In the genomic region with DNA sequence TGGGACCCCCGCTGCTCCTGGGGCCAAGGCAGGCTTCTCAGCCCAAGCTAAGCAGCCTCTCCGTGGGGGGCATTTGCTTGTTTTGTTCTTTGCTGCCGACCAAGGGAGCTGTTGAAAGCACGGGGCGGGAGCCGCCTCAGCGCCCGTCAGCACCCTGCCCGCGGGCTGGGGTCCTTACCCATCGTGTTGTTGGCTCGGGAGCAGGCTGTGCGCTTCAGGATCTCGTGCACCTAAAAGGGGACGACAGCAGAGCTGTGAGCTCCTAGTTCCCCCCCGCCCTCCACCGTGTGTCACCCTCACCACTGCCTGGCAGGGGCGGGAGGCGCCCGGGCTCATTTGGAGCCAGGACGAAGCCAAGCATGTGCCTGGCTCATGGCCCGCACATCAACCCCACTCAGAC, we compare ENCODE assay signal across 1 cellular context.
TF ChIP-seq lines count a peak whose summit lies in the region.

No MANE protein-coding gene starts in this region.

TF ChIP-seq in WTC11, 78 proteins besides CTCF, POLR2A, EP300 and RAD21 (continued from another document):
- TF ChIP-seq, protein P1, sequence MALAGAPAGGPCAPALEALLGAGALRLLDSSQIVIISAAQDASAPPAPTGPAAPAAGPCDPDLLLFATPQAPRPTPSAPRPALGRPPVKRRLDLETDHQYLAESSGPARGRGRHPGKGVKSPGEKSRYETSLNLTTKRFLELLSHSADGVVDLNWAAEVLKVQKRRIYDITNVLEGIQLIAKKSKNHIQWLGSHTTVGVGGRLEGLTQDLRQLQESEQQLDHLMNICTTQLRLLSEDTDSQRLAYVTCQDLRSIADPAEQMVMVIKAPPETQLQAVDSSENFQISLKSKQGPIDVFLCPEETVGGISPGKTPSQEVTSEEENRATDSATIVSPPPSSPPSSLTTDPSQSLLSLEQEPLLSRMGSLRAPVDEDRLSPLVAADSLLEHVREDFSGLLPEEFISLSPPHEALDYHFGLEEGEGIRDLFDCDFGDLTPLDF (CRISPR knock-in tag; IDR thresholded peaks at IDR 0.05), result 0 out of 2 replicates have a peak, but pooled peaks have one; percentile 29
- peak; percentile 82 for TF ChIP-seq ZNF423 (CRISPR knock-in tag; IDR thresholded peaks at IDR 0.05)
- TF ChIP-seq, protein P2, sequence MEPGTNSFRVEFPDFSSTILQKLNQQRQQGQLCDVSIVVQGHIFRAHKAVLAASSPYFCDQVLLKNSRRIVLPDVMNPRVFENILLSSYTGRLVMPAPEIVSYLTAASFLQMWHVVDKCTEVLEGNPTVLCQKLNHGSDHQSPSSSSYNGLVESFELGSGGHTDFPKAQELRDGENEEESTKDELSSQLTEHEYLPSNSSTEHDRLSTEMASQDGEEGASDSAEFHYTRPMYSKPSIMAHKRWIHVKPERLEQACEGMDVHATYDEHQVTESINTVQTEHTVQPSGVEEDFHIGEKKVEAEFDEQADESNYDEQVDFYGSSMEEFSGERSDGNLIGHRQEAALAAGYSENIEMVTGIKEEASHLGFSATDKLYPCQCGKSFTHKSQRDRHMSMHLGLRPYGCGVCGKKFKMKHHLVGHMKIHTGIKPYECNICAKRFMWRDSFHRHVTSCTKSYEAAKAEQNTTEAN (CRISPR knock-in tag; IDR thresholded peaks at IDR 0.05), result no peak
